ENCODE assay signal across 20 cellular contexts in the genomic region with DNA sequence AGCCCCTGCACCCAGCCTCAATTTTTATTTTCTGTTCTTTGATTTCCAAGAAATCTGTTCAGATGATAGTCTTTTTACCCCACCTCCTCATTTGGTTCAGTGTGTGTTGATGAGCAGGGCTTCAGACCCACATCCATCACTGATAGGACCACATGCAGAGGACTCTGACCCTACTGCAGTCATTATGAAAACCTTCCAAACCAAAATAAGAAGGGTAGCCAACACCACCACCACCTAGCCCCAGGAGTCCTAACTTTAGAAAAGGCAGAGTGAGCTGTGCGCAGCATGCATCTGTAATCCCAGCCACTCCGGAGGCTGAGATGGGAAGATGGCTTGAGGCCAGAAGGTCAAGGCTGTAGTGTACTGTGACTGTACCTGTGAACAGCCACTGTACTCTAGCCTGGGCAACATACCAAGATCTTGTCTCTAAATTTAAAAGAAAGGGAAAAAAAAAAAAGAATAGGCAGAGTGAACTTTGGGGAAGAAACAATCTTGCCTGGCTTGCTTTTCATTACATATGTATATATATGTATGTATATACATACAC. TPM values are rescaled to one million over a fixed set of nuclear protein-coding genes. Genes with fewer than 3 reads are reported as not detected.
DNase-seq lines count a peak whose midpoint lies in the region; ATAC-seq and TF ChIP-seq lines count a peak whose summit lies in the region.
"Had no signal": no experiment of that assay in that cellular context is flagged by ENCODE, and none has a peak within 500 bp of the region (broad histone marks: within the 10 kb centered on the region; RNA-seq: fewer than 3 reads in every experiment).

No MANE protein-coding gene starts in this region.

- no peaks in the 10 kb centered on the region for H3K4me1 ChIP-seq in CD4-positive, alpha-beta memory T cell (ENCODE audit: insufficient read depth, low read length)
- H3K4me1 ChIP-seq in HEK293 (ENCODE audit: control insufficient read depth, insufficient read depth, low read length) (no peaks in the 10 kb centered on the region), heart right ventricle (peaks cover 0 to 8% (median 0%) of the 10 kb centered on the region in 9 donors)
- no peaks in the 10 kb centered on the region for H3K4me1 ChIP-seq in naive thymus-derived CD4-positive, alpha-beta T cell (ENCODE audit: control insufficient read depth in 2 of 2, insufficient read depth in 2 of 2, low read length in 2 of 2)

- H3K9me3 ChIP-seq in CD4-positive, alpha-beta memory T cell (ENCODE audit: control insufficient read depth in 1 of 2, low read length in 2 of 2): no peaks in the 10 kb centered on the region
- no peaks in the 10 kb centered on the region for H3K9me3 ChIP-seq in HEK293 (ENCODE audit: control insufficient read depth, insufficient read depth, low read depth, low read length)
- H3K9me3 ChIP-seq in heart right ventricle: no peaks in the 10 kb centered on the region
- no peaks in the 10 kb centered on the region for H3K9me3 ChIP-seq in naive thymus-derived CD4-positive, alpha-beta T cell (ENCODE audit: control insufficient read depth in 2 of 3, low read length in 3 of 3)
- H3K9me3 ChIP-seq: Caco-2 had no signal

- no peaks in the 10 kb centered on the region for H3K9me3 Mint-ChIP-seq in CD4-positive, alpha-beta memory T cell
- H3K9me3 Mint-ChIP-seq in naive thymus-derived CD4-positive, alpha-beta T cell: no peaks in the 10 kb centered on the region
- H3K9me3 Mint-ChIP-seq in endothelial cell (ENCODE audit: unreplicated experiment): no peaks in the 10 kb centered on the region
- H3K9me3 Mint-ChIP-seq: CD14-positive monocyte, GM23338 had no signal

- TF ChIP-seq CTCF in HEK293 (tag by site-specific recombination; IDR thresholded peaks at IDR 0.05) (no peak), heart right ventricle (IDR thresholded peaks at IDR 0.05) (no peak), endothelial cell (IDR thresholded peaks at IDR 0.05; ENCODE audit: unreplicated experiment) (no peak)

- 65 to 70% methylated on average over 2 of the region's 2 CpGs for WGBS in heart right ventricle, 2 donors

- no peak overlapping the region for H3K27ac ChIP-seq in CD4-positive, alpha-beta memory T cell (ENCODE audit: low read depth, low read length)
- no peak overlapping the region for H3K27ac ChIP-seq in HEK293 (ENCODE audit: extremely low read depth, low read depth, low read length)
- H3K27ac ChIP-seq in heart right ventricle: no peak overlapping the region
- peak overlapping the region; percentile 14 for H3K27ac ChIP-seq in naive thymus-derived CD4-positive, alpha-beta T cell (ENCODE audit: low read depth, low read length)
- H3K27ac ChIP-seq: RWPE1 had no signal

- ATAC-seq in heart right ventricle (peak in 7 of 8 donors; percentile 54 to 77 (median 61)), HG03342 (IDR thresholded peaks at IDR 0.05; ENCODE audit: unreplicated experiment) (no peak)
- ATAC-seq in naive thymus-derived CD4-positive, alpha-beta T cell: no peak
- ATAC-seq: GM23338 had no signal

- no peaks in the 10 kb centered on the region for H3K27me3 ChIP-seq in CD4-positive, alpha-beta memory T cell (ENCODE audit: insufficient read depth, low read length)
- no peaks in the 10 kb centered on the region for H3K27me3 ChIP-seq in heart right ventricle
- H3K27me3 ChIP-seq in naive thymus-derived CD4-positive, alpha-beta T cell (ENCODE audit: control insufficient read depth in 2 of 2, insufficient read depth in 2 of 2, low read length in 2 of 2): no peaks in the 10 kb centered on the region

- no peak overlapping the region for H3K4me3 Mint-ChIP-seq in CD4-positive, alpha-beta memory T cell
- no peak overlapping the region for H3K4me3 Mint-ChIP-seq in naive thymus-derived CD4-positive, alpha-beta T cell
- no peak overlapping the region for H3K4me3 Mint-ChIP-seq in endothelial cell (ENCODE audit: unreplicated experiment)
- H3K4me3 Mint-ChIP-seq: CD14-positive monocyte, GM23338 had no signal

- peaks cover 16% of the 10 kb centered on the region for H3K36me3 ChIP-seq in CD4-positive, alpha-beta memory T cell (ENCODE audit: insufficient read depth, low read length)
- peaks cover 24 to 69% of the 10 kb centered on the region in 2 experiments for H3K36me3 ChIP-seq in HEK293 (ENCODE audit: control insufficient read depth in 2 of 2, insufficient read depth in 1 of 2, low read length in 2 of 2)
- peaks cover 0 to 90% (median 43%) of the 10 kb centered on the region in 9 donors for H3K36me3 ChIP-seq in heart right ventricle
- peaks cover 0 to 50% (median 7%) of the 10 kb centered on the region in 3 experiments for H3K36me3 ChIP-seq in naive thymus-derived CD4-positive, alpha-beta T cell (ENCODE audit: control insufficient read depth in 2 of 3, insufficient read depth in 3 of 3, low read length in 3 of 3)

- DNase-seq in CD4-positive, alpha-beta memory T cell: no peak
- DNase-seq in heart right ventricle (no peak), DMS153 treated with DMSO at 0.1 percent for 48 hours (lab: John Stamatoyannopoulos, UW; ENCODE audit: unreplicated experiment) (no peak), endothelial cell (ENCODE audit: low spot score) (no peak)
- no peak for DNase-seq in naive thymus-derived CD4-positive, alpha-beta T cell
- DNase-seq: ACHN, AML-193, Caco-2, DMS153, EL, KG1, NCI-H1436, NCI-H2029, NCI-H2171, NCI-H446 had no signal

- peaks cover 22 to 52% of the 10 kb centered on the region in 2 donors for H3K36me3 Mint-ChIP-seq in CD4-positive, alpha-beta memory T cell
- H3K36me3 Mint-ChIP-seq in naive thymus-derived CD4-positive, alpha-beta T cell: peaks cover 2 to 32% (median 18%) of the 10 kb centered on the region in 5 donors
- peaks cover 12% of the 10 kb centered on the region for H3K36me3 Mint-ChIP-seq in endothelial cell (ENCODE audit: low read depth, unreplicated experiment)

- H3K27me3 Mint-ChIP-seq in CD4-positive, alpha-beta memory T cell: no peaks in the 10 kb centered on the region
- no peaks in the 10 kb centered on the region for H3K27me3 Mint-ChIP-seq in naive thymus-derived CD4-positive, alpha-beta T cell
- peaks cover 1% of the 10 kb centered on the region for H3K27me3 Mint-ChIP-seq in endothelial cell (ENCODE audit: unreplicated experiment)

- POLR2A ChIA-PET in CD4-positive, alpha-beta memory T cell (lab: Charles Lee; ENCODE audit: partially characterized antibody): interaction anchor here (1.2 kb wide), 1 partner anchor 27 kb away, joined by 4 read pairs; a partner anchor contains a TSS
- POLR2A ChIA-PET in HEK293 (lab: Yijun Ruan, JAX): no interaction called here
- POLR2A ChIA-PET in naive thymus-derived CD4-positive, alpha-beta T cell (lab: Charles Lee): interaction anchor here (0.6 to 1.4 kb wide), 4 partner anchors 27 to 147 kb away, joined by 3 to 4 read pairs (median 4); a partner anchor contains a TSS

- peaks cover 0 to 2% (median under 1%) of the 10 kb centered on the region in 4 donors for H3K4me1 Mint-ChIP-seq in CD4-positive, alpha-beta memory T cell
- peaks cover 0 to 9% (median 0%) of the 10 kb centered on the region in 7 donors for H3K4me1 Mint-ChIP-seq in naive thymus-derived CD4-positive, alpha-beta T cell
- no peaks in the 10 kb centered on the region for H3K4me1 Mint-ChIP-seq in endothelial cell (ENCODE audit: unreplicated experiment)
- H3K4me1 Mint-ChIP-seq: CD14-positive monocyte had no signal

- H3K4me3 ChIP-seq in CD4-positive, alpha-beta memory T cell (ENCODE audit: low read length in 2 of 2): no peak overlapping the region
- H3K4me3 ChIP-seq in HEK293 (ENCODE audit: low read depth, low read length): no peak overlapping the region
- no peak overlapping the region for H3K4me3 ChIP-seq in heart right ventricle
- H3K4me3 ChIP-seq in naive thymus-derived CD4-positive, alpha-beta T cell (ENCODE audit: low read length): no peak overlapping the region
- H3K4me3 ChIP-seq: GM23338 had no signal

- intact Hi-C loops in CD4-positive, alpha-beta memory T cell (cut with micrococcal nuclease): no loop called here
- intact Hi-C loops in heart right ventricle (cut with DNase I): loop anchor here in 1 of 10 donors (10.0 kb wide), 1 partner anchor 94 kb away; no protein-coding TSS in a partner anchor
- intact Hi-C loops in naive thymus-derived CD4-positive, alpha-beta T cell (cut with micrococcal nuclease): no loop called here

- CTCF ChIA-PET in CD4-positive, alpha-beta memory T cell (lab: Charles Lee; ENCODE audit: partially characterized antibody): no interaction called here
- CTCF ChIA-PET in HEK293 (lab: Yijun Ruan, JAX): interaction anchor here (1.3 kb wide), 1 partner anchor 179 kb away, joined by 5 read pairs; no protein-coding TSS in a partner anchor
- CTCF ChIA-PET in naive thymus-derived CD4-positive, alpha-beta T cell (lab: Charles Lee): no interaction called here

- peak overlapping the region in 4 of 7 donors; percentile 14 to 70 (median 52) for H3K27ac Mint-ChIP-seq in CD4-positive, alpha-beta memory T cell
- peak overlapping the region in 3 of 9 donors; percentile 28 to 48 (median 32) for H3K27ac Mint-ChIP-seq in naive thymus-derived CD4-positive, alpha-beta T cell
- no peak overlapping the region for H3K27ac Mint-ChIP-seq in endothelial cell (ENCODE audit: unreplicated experiment)
- H3K27ac Mint-ChIP-seq: GM23338 had no signal

TF ChIP-seq in HEK293, 187 proteins besides CTCF, POLR2A, EP300 and RAD21 (continues in another document):
- TF ChIP-seq ZNF776 (tag by site-specific recombination; IDR thresholded peaks at IDR 0.05; ENCODE audit: borderline replicate concordance) (no peak), SP2 (tag by site-specific recombination; IDR thresholded peaks at IDR 0.05) (no peak)

RNA-seq across cellular contexts. Expression of a gene that starts 13.0 kb away (rescaled TPM):
- total RNA-seq in CD4-positive, alpha-beta memory T cell: 10 to 100 TPM; 14.7 to 15.1 TPM
- 10 to 100 TPM; 25.2 to 32.4 TPM for polyA plus RNA-seq in CD4-positive, alpha-beta memory T cell
- total RNA-seq in heart right ventricle: 10 to 100 TPM; 29.1 to 39.8 (median 37.3) TPM
- polyA plus RNA-seq in heart right ventricle: 10 to 100 TPM; 33.7 to 87.6 TPM
- total RNA-seq in naive thymus-derived CD4-positive, alpha-beta T cell: 10 to 100 TPM; 11.5 to 20.8 (median 16.8) TPM
- polyA plus RNA-seq in naive thymus-derived CD4-positive, alpha-beta T cell: 10 to 100 TPM; 25.8 to 29.1 TPM
- total RNA-seq in endothelial cell (ENCODE audit: unreplicated experiment): 26.2 TPM

RNA-seq across cellular contexts. Expression of a gene that starts 27.3 kb away (rescaled TPM):
- 100 to 1,000 TPM; 121 to 124 TPM for total RNA-seq in CD4-positive, alpha-beta memory T cell
- 100 to 1,000 TPM in 1 of 2 donors, 10 to 100 TPM in 1; 86.9 to 118 TPM for polyA plus RNA-seq in CD4-positive, alpha-beta memory T cell
- 100 to 1,000 TPM; 195 to 260 (median 227) TPM for total RNA-seq in heart right ventricle
- 100 to 1,000 TPM in 1 of 2 donors, 10 to 100 TPM in 1; 98.9 to 181 TPM for polyA plus RNA-seq in heart right ventricle
- total RNA-seq in naive thymus-derived CD4-positive, alpha-beta T cell: 100 to 1,000 TPM in 4 of 5 experiments, 10 to 100 TPM in 1; 91.4 to 141 (median 124) TPM
- 100 to 1,000 TPM in 1 of 2 donors, 10 to 100 TPM in 1; 89.2 to 116 TPM for polyA plus RNA-seq in naive thymus-derived CD4-positive, alpha-beta T cell
- 63.0 TPM for total RNA-seq in endothelial cell (ENCODE audit: unreplicated experiment)

RNA-seq across cellular contexts. Expression of a gene that starts 31.7 kb away (rescaled TPM):
- 1 to 10 TPM in 1 of 2 experiments, under 1 TPM in 1; 0.44 to 1.1 TPM for total RNA-seq in CD4-positive, alpha-beta memory T cell
- under 1 TPM in 1 of 2 donors, not detected in 1; 0.50 TPM for polyA plus RNA-seq in CD4-positive, alpha-beta memory T cell
- total RNA-seq in heart right ventricle (1 to 10 TPM; 2.4 to 7.1 (median 5.0) TPM), endothelial cell (ENCODE audit: unreplicated experiment) (3.8 TPM)
- 1 to 10 TPM; 4.1 to 6.1 TPM for polyA plus RNA-seq in heart right ventricle
- 1 to 10 TPM in 3 of 5 experiments, under 1 TPM in 2; 0.27 to 1.9 (median 1.2) TPM for total RNA-seq in naive thymus-derived CD4-positive, alpha-beta T cell
- 1 to 10 TPM in 1 of 2 donors, under 1 TPM in 1; 0.26 to 1.5 TPM for polyA plus RNA-seq in naive thymus-derived CD4-positive, alpha-beta T cell

Comparison
In these comparisons a context has a peak if more than half of its experiments do, and no peak if none do; other contexts are left out.
1. ATAC-seq: peak in heart right ventricle (7 of 8); none in naive thymus-derived CD4-positive, alpha-beta T cell (single experiment) and HG03342 (single experiment).